Comparison of ENCODE assay signal across 19 cellular contexts in the genomic region with DNA sequence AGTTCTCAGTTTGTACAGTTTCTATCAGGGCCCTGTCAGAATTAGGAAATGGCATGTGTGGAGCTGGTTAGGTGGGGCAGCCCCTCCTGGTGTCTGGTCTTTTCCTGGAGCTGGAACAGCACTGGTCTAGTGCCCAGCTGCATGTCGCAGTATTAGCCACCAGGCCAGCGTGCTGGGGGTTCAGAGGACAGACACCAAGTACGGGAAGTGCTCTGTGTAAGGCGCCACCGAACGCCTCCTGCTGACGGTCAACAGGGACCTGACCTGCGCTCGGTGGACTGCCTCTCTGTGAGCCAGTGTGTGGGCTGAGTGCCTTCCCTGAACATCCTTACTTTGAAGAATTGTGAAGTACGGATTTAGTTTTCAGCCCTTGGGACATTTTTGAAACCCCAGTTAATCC. TPM values are rescaled to one million over a fixed set of nuclear protein-coding genes. Genes with fewer than 3 reads are reported as not detected.
A peak's percentile ranks its signal among the peaks of the same experiment; 100 is the strongest.
DNase-seq lines count a peak whose midpoint lies in the region; ATAC-seq, FAIRE-seq and TF ChIP-seq lines count a peak whose summit lies in the region.
"Had no signal": no experiment of that assay in that cellular context is flagged by ENCODE, and none has a peak within 500 bp of the region (broad histone marks: within the 10 kb centered on the region; RNA-seq: fewer than 3 reads in every experiment).

No MANE protein-coding gene starts in this region.

- H3K18ac ChIP-seq in mesendoderm (ENCODE audit: low read length): no peak overlapping the region

- H3K4me3 Mint-ChIP-seq in stimulated activated naive CD8-positive, alpha-beta T cell treated with anti-CD3 and anti-CD28 coated beads, Interleukin-15, amount 100 ng/mL, for 72 hours: no peak overlapping the region
- H3K4me3 Mint-ChIP-seq: CD8-positive, alpha-beta memory T cell had no signal

- H3K9ac ChIP-seq in mesendoderm (ENCODE audit: low read length): no peak overlapping the region

- WGBS in body of pancreas, 2 donors: 63 to 64% methylated on average over 8 to 10 of the region's 10 CpGs
- 69 to 71% methylated on average over 10 of the region's 10 CpGs for WGBS in pancreas, 2 donors
- no CpG with 5 or more reads among the region's 10 CpGs for WGBS in mesendoderm (ENCODE audit: extremely low coverage, insufficient coverage, low lambda C conversion rate)

- intact Hi-C loops in body of pancreas (cut with DNase I): no loop called here
- intact Hi-C loops in pancreas (cut with DNase I): no loop called here

- peaks cover 48% of the 10 kb centered on the region for H3K4me1 ChIP-seq in body of pancreas
- peaks cover 0 to 28% (median 16%) of the 10 kb centered on the region in 3 donors for H3K4me1 ChIP-seq in pancreas
- H3K4me1 ChIP-seq in mesendoderm (ENCODE audit: control insufficient read depth, low read depth, low read length): no peaks in the 10 kb centered on the region

- H3K36me3 ChIP-seq in H7 (replicated peaks; ENCODE audit: control insufficient read depth, insufficient read depth, low read length) (peaks cover 6% of the 10 kb centered on the region), body of pancreas (replicated peaks in 1 of 2; ENCODE audit: insufficient read depth in 1 of 2, low read depth in 2 of 2) (peaks cover 0 to 7% of the 10 kb centered on the region in 2 donors), pancreas (peaks cover 0 to 21% (median 0%) of the 10 kb centered on the region in 3 donors), mesendoderm (ENCODE audit: control insufficient read depth, insufficient read depth, low read length) (peaks cover 2% of the 10 kb centered on the region)

- peak overlapping the region in 3 of 4 donors; percentile 49 to 73 (median 65) for H3K27ac ChIP-seq in body of pancreas
- peak overlapping the region; percentile 5 to 44 (median 17) for H3K27ac ChIP-seq in pancreas
- H3K27ac ChIP-seq in mesendoderm (ENCODE audit: low read depth, low read length): no peak overlapping the region
- H3K27ac ChIP-seq: Peyer's patch had no signal

- H3K4me3 ChIP-seq in H7 (ENCODE audit: insufficient read depth, low read depth, low read length) (no peak overlapping the region), body of pancreas (no peak overlapping the region), pancreas (no peak overlapping the region), mesendoderm (ENCODE audit: low read length) (no peak overlapping the region)
- H3K4me3 ChIP-seq: Peyer's patch had no signal

- H3K9me3 Mint-ChIP-seq in stimulated activated naive CD8-positive, alpha-beta T cell treated with anti-CD3 and anti-CD28 coated beads, Interleukin-15, amount 100 ng/mL, for 72 hours: no peaks in the 10 kb centered on the region
- H3K9me3 Mint-ChIP-seq: CD8-positive, alpha-beta memory T cell had no signal

- H3K9me3 ChIP-seq in body of pancreas: no peaks in the 10 kb centered on the region
- H3K9me3 ChIP-seq in pancreas: no peaks in the 10 kb centered on the region
- H3K9me3 ChIP-seq: Peyer's patch had no signal

- no peaks in the 10 kb centered on the region for H3K27me3 Mint-ChIP-seq in stimulated activated naive CD8-positive, alpha-beta T cell treated with anti-CD3 and anti-CD28 coated beads, Interleukin-15, amount 100 ng/mL, for 72 hours
- H3K27me3 Mint-ChIP-seq: CD8-positive, alpha-beta memory T cell had no signal

- H3K56ac ChIP-seq in mesendoderm (ENCODE audit: low read length): no peak overlapping the region

- peaks cover 31% of the 10 kb centered on the region for H3K4me1 Mint-ChIP-seq in stimulated activated naive CD8-positive, alpha-beta T cell treated with anti-CD3 and anti-CD28 coated beads, Interleukin-15, amount 100 ng/mL, for 72 hours

- no peak overlapping the region for H4K5ac ChIP-seq in mesendoderm (ENCODE audit: low read length)

- H2BK15ac ChIP-seq in mesendoderm (replicated peaks; ENCODE audit: low read depth): no peak overlapping the region

- peaks cover 16% of the 10 kb centered on the region for H3K79me2 ChIP-seq in mesendoderm (ENCODE audit: control insufficient read depth, insufficient read depth, low read length)

- TF ChIP-seq POLR2A in body of pancreas (IDR thresholded peaks at IDR 0.05): no peak

- H3K27ac Mint-ChIP-seq in stimulated activated naive CD8-positive, alpha-beta T cell treated with anti-CD3 and anti-CD28 coated beads, Interleukin-15, amount 100 ng/mL, for 72 hours: peak overlapping the region in 1 of 2 donors; percentile 16

- ATAC-seq in body of pancreas: peak; percentile 45
- peak in 3 of 4 donors; percentile 53 to 66 (median 53) for ATAC-seq in pancreas
- no peak for ATAC-seq in stimulated activated naive CD8-positive, alpha-beta T cell treated with anti-CD3 and anti-CD28 coated beads, Interleukin-15, amount 100 ng/mL, for 72 hours

- no peak overlapping the region for H2BK5ac ChIP-seq in mesendoderm (ENCODE audit: low read length)

- TF ChIP-seq CTCF in body of pancreas (IDR thresholded peaks at IDR 0.05) (peak in 3 of 7 experiments; percentile 19 to 26 (median 25)), pancreas (IDR thresholded peaks at IDR 0.05) (no peak)

- H3K79me1 ChIP-seq in mesendoderm (ENCODE audit: low read length): peaks cover 19% of the 10 kb centered on the region

- H2AK5ac ChIP-seq in mesendoderm (ENCODE audit: low read length): no peak overlapping the region

- FAIRE-seq in pancreas (lab: Jason Lieb, UNC): no peak
- FAIRE-seq: GM12892, GM18507, H54 had no signal

- no peak overlapping the region for H4K8ac ChIP-seq in mesendoderm (ENCODE audit: low read depth, low read length)

- peak; percentile 25 for DNase-seq in H7
- DNase-seq in body of pancreas: peak in 2 of 4 donors; percentile 37 to 41
- peak; percentile 58 for DNase-seq in kidney tubule cell (ENCODE audit: low spot score)
- peak in 1 of 6 donors; percentile 35 for DNase-seq in pancreas
- DNase-seq in activated effector memory CD4-positive, alpha-beta T cell treated with anti-CD3 and anti-CD28 coated beads, Interleukin-2, amount 50 U/mL, for 16 hours: no peak
- no peak for DNase-seq in mesendoderm
- DNase-seq in stimulated activated naive CD8-positive, alpha-beta T cell treated with anti-CD3 and anti-CD28 coated beads, Interleukin-15, amount 100 ng/mL, for 72 hours: no peak
- DNase-seq: C1 segment of cervical spinal cord; CD8-positive, alpha-beta memory T cell; DMS79; NCI-H1436; NCI-H2029; NCI-H2171; NCI-H748 treated with DMSO at 0.1 percent for 48 hours; NK-92 treated with Interleukin-12 subunit alpha and Interleukin-12 subunit beta, amount 100 ng/mL, for 24 hours; Peyer's patch had no signal

- no peak overlapping the region for H3K4ac ChIP-seq in mesendoderm (ENCODE audit: low read depth, low read length)

- H3K23ac ChIP-seq in mesendoderm (ENCODE audit: low read length): no peak overlapping the region

- H3K27me3 ChIP-seq in H7 (ENCODE audit: control insufficient read depth, insufficient read depth, low read length) (no peaks in the 10 kb centered on the region), body of pancreas (no peaks in the 10 kb centered on the region), pancreas (no peaks in the 10 kb centered on the region), mesendoderm (ENCODE audit: insufficient read depth, low read length, poor library complexity) (no peaks in the 10 kb centered on the region)
- H3K27me3 ChIP-seq: Peyer's patch had no signal

- no peak overlapping the region for H2BK120ac ChIP-seq in mesendoderm (ENCODE audit: low read depth, low read length)

- no peak overlapping the region for H3K4me2 ChIP-seq in mesendoderm (ENCODE audit: low read length)

RNA-seq across cellular contexts. Expression of gene AP2A2, which starts 33.9 kb away (rescaled TPM):
- total RNA-seq in H7 (2014; rRNA removed; shearing (Covaris generic)): 36.1 and 46.8 TPM in 2 replicates
- total RNA-seq in body of pancreas: 10 to 100 TPM; 40.7 to 77.8 TPM
- 10 to 100 TPM; 40.0 to 60.2 (median 53.2) TPM for total RNA-seq in pancreas
- 10 to 100 TPM; 48.0 to 50.8 TPM for polyA plus RNA-seq in pancreas
- polyA plus RNA-seq in mesendoderm (2013, experiment 1 of 2): 39.0 TPM
- polyA plus RNA-seq in mesendoderm (2013, experiment 2 of 2): 38.3 TPM

RNA-seq across cellular contexts. Expression of gene CHID1, which starts 49.0 kb away (rescaled TPM):
- 36.9 and 38.1 TPM in 2 replicates for total RNA-seq in H7 (2014; rRNA removed; shearing (Covaris generic))
- 10 to 100 TPM; 39.4 to 81.4 TPM for total RNA-seq in body of pancreas
- 10 to 100 TPM; 41.7 to 86.0 (median 63.1) TPM for total RNA-seq in pancreas
- polyA plus RNA-seq in pancreas: 10 to 100 TPM; 57.1 to 66.0 TPM
- polyA plus RNA-seq in mesendoderm (2013, experiment 1 of 2): 43.2 TPM
- polyA plus RNA-seq in mesendoderm (2013, experiment 2 of 2): 41.3 TPM

Comparison
In these comparisons a context has a peak if more than half of its experiments do, and no peak if none do; other contexts are left out.
1. DNase-seq: peak in H7 (single experiment) and kidney tubule cell (single experiment); none in activated effector memory CD4-positive, alpha-beta T cell treated with anti-CD3 and anti-CD28 coated beads, Interleukin-2, amount 50 U/mL, for 16 hours (single experiment), mesendoderm (single experiment) and stimulated activated naive CD8-positive, alpha-beta T cell treated with anti-CD3 and anti-CD28 coated beads, Interleukin-15, amount 100 ng/mL, for 72 hours (0 of 2).